9 cellular contexts compared by ENCODE assay signal in the genomic region with DNA sequence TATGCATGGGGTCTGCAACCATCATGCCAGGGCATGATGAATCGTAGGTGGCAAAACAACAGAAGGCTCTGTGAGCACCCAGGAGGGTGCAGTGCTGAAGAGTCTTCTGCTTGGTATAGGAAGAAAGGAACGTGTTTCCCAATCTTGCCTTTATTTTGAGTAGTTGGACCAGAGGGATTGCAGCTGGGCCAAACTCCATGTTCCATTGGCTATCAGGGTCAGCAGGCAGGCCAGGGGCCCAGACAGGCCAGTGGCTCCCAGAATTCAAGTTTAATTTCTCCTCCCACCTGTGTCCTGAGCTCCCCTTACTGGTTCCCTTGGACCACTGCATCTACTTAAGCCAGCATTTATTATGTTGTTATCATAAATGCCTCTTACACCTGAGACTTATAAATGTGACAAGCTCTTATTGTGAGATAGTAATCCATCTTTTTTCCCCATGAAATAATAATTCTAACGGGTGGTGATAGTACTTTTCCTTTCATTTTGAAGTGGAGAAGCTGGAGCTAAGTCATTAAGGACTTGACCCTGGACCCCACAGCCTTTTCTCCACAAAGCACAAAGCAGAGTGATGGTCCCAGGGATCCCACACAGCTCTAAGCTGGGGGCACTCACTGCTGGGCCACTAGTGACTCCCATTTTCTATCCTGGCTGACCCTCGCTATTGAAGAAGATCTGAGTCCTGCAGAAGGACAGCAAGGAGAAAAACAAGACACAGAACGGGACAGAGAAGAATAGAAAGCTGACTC. TPM values are rescaled to one million over a fixed set of nuclear protein-coding genes. Genes with fewer than 3 reads are reported as not detected.
A peak's percentile ranks its signal among the peaks of the same experiment; 100 is the strongest.
DNase-seq lines count a peak whose midpoint lies in the region; ATAC-seq and TF ChIP-seq lines count a peak whose summit lies in the region.
"Had no signal": no experiment of that assay in that cellular context is flagged by ENCODE, and none has a peak within 500 bp of the region (broad histone marks: within the 10 kb centered on the region; RNA-seq: fewer than 3 reads in every experiment).

No MANE protein-coding gene starts in this region.

- H3K4me1 Mint-ChIP-seq in stimulated activated effector memory CD8-positive, alpha-beta T cell treated with anti-CD3 and anti-CD28 coated beads, Interleukin-12 subunit alpha, Interleukin-12 subunit beta, amount 100 ng/mL, for 72 hours = peaks cover 70% of the 10 kb centered on the region

- DNase-seq in SJCRH30 (no peak), fibroblast of lung (ENCODE audit: low read depth in 2 of 2) (no peak), globus pallidus (ENCODE audit: low spot score) (no peak), foreskin melanocyte (no peak), midbrain (lab: John Stamatoyannopoulos, UW) (no peak)
- no peak for DNase-seq in stimulated activated effector memory CD8-positive, alpha-beta T cell treated with anti-CD3 and anti-CD28 coated beads, Interleukin-12 subunit alpha, Interleukin-12 subunit beta, amount 100 ng/mL, for 72 hours (ENCODE audit: low spot score in 2 of 2)

- peaks cover 16% of the 10 kb centered on the region for H3K79me2 ChIP-seq in fibroblast of lung (ENCODE audit: control insufficient read depth, insufficient read depth, low read length)

- peak overlapping the region; percentile 94 for H3K4me2 ChIP-seq in fibroblast of lung (ENCODE audit: extremely low read depth, insufficient read depth, low read length)

- no peaks in the 10 kb centered on the region for H3K36me3 ChIP-seq in SJCRH30
- peaks cover 7% of the 10 kb centered on the region for H3K36me3 ChIP-seq in fibroblast of lung (ENCODE audit: control insufficient read depth, insufficient read depth, low read length)

- H3K4me3 Mint-ChIP-seq in stimulated activated effector memory CD8-positive, alpha-beta T cell treated with anti-CD3 and anti-CD28 coated beads, Interleukin-12 subunit alpha, Interleukin-12 subunit beta, amount 100 ng/mL, for 72 hours = peak overlapping the region; percentile 86

- H3K27ac ChIP-seq in SJCRH30 (peak overlapping the region; percentile 54), fibroblast of lung (ENCODE audit: insufficient read depth, low read length) (peak overlapping the region; percentile 92)

- H2AFZ ChIP-seq in fibroblast of lung (ENCODE audit: low read length) = peak overlapping the region; percentile 71

- H3K36me3 Mint-ChIP-seq in stimulated activated effector memory CD8-positive, alpha-beta T cell treated with anti-CD3 and anti-CD28 coated beads, Interleukin-12 subunit alpha, Interleukin-12 subunit beta, amount 100 ng/mL, for 72 hours = peaks cover 53% of the 10 kb centered on the region

- peak; percentile 1 for ATAC-seq in GM21390 (IDR thresholded peaks at IDR 0.05; ENCODE audit: unreplicated experiment)
- no peak for ATAC-seq in stimulated activated effector memory CD8-positive, alpha-beta T cell treated with anti-CD3 and anti-CD28 coated beads, Interleukin-12 subunit alpha, Interleukin-12 subunit beta, amount 100 ng/mL, for 72 hours
- no peak for ATAC-seq in GM21381 (IDR thresholded peaks at IDR 0.05; ENCODE audit: unreplicated experiment)

- H3K4me3 ChIP-seq in SJCRH30 = peak overlapping the region; percentile 57
- H3K4me3 ChIP-seq in fibroblast of lung (replicated peaks in 1 of 4; ENCODE audit: control extremely low read depth in 1 of 4, insufficient read depth in 1 of 4, low read depth in 3 of 4, low read length in 4 of 4) = peak overlapping the region in 3 of 4 experiments; percentile 63 to 94 (median 89)

- peak overlapping the region; percentile 96 for H3K27ac Mint-ChIP-seq in stimulated activated effector memory CD8-positive, alpha-beta T cell treated with anti-CD3 and anti-CD28 coated beads, Interleukin-12 subunit alpha, Interleukin-12 subunit beta, amount 100 ng/mL, for 72 hours

- peaks cover 20% of the 10 kb centered on the region for H3K4me1 ChIP-seq in SJCRH30
- H3K4me1 ChIP-seq in fibroblast of lung (ENCODE audit: control insufficient read depth, extremely low read depth, insufficient read depth, low read length) = peaks cover 5% of the 10 kb centered on the region

- peak overlapping the region; percentile 40 for H3K9ac ChIP-seq in fibroblast of lung (ENCODE audit: insufficient read depth, low read length)

- peak in 1 of 2 donors; percentile 6 for TF ChIP-seq CTCF in fibroblast of lung (conservative IDR thresholded peaks at IDR 0.05 in 1 of 2, IDR thresholded peaks at IDR 0.05 in 1 of 2; ENCODE audit: low read depth in 1 of 2, low read length in 2 of 2)

- H3K9me3 Mint-ChIP-seq in stimulated activated effector memory CD8-positive, alpha-beta T cell treated with anti-CD3 and anti-CD28 coated beads, Interleukin-12 subunit alpha, Interleukin-12 subunit beta, amount 100 ng/mL, for 72 hours = peaks cover 18% of the 10 kb centered on the region

- H3K9me3 ChIP-seq in SJCRH30 (replicated peaks) (0 out of 2 replicates have a peak, but pooled peaks cover 2% of the 10 kb centered on the region), fibroblast of lung (ENCODE audit: control insufficient read depth, insufficient read depth, low read depth, low read length) (no peaks in the 10 kb centered on the region)

- H4K20me1 ChIP-seq in fibroblast of lung (ENCODE audit: control insufficient read depth, extremely low read depth, insufficient read depth, low read length) = no peaks in the 10 kb centered on the region

- no peaks in the 10 kb centered on the region for H3K27me3 ChIP-seq in SJCRH30
- no peaks in the 10 kb centered on the region for H3K27me3 ChIP-seq in fibroblast of lung (ENCODE audit: control insufficient read depth, insufficient read depth, low read length)

RNA-seq across cellular contexts. Expression of a gene that starts 0.8 kb away (rescaled TPM):
- total RNA-seq in SJCRH30 (2014; rRNA removed; shearing (Covaris generic)) = 3.2 and 3.3 TPM in 2 replicates
- 14.4 and 14.5 TPM in 2 replicates for total RNA-seq in fibroblast of lung
- 5.8 and 7.6 TPM in 2 replicates for polyA plus RNA-seq in fibroblast of lung
- polyA plus RNA-seq in fibroblast of lung (2012) = 4.5 and 6.4 TPM in 2 replicates
- 3.4 and 4.2 TPM in 2 replicates for polyA minus RNA-seq in fibroblast of lung (ENCODE audit: low replicate concordance)

RNA-seq across cellular contexts. Expression of a gene that starts 31.3 kb away (rescaled TPM):
- total RNA-seq in SJCRH30 (2014; rRNA removed; shearing (Covaris generic)) = not detected in 2 replicates
- under 0.01 TPM in 1 of 2 replicates, not detected in the other for total RNA-seq in fibroblast of lung
- not detected in 2 replicates for polyA plus RNA-seq in fibroblast of lung
- polyA plus RNA-seq in fibroblast of lung (2012) = not detected in 2 replicates
- polyA minus RNA-seq in fibroblast of lung (ENCODE audit: low replicate concordance) = not detected in 2 replicates
- total RNA-seq: RPMI7951 had no signal
